Comparison of ENCODE assay signal across 18 cellular contexts in the genomic region with DNA sequence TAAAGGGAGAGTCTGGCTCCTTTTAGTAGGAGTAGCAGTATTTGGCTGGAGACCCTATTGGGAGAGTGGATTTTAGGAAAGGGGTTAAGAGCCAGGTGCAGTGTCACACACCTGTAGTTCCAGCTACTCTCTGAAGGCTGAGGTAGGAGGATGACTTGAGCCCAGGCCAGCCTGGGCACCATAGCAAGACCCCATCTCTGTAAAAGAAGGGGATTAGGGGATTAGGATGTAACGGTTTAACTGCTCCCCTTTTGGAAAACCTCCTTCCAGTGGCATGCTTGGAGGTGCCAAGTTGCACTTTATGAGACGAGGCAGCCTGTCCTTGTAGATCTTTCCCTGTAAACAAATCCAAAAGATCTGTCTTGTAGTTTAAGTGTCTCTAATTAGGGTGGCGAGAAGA.
DNase-seq lines count a peak whose midpoint lies in the region; ATAC-seq and TF ChIP-seq lines count a peak whose summit lies in the region.
"Had no signal": no experiment of that assay in that cellular context is flagged by ENCODE, and none has a peak within 500 bp of the region (broad histone marks: within the 10 kb centered on the region; RNA-seq: fewer than 3 reads in every experiment).

No MANE protein-coding gene starts in this region.

- H3K9me3 ChIP-seq in BLaER1 treated with 17β-estradiol and CSF1 and Interleukin-3, amounts not matched to agents 10 nM and 100 nM (replicated peaks in 1 of 11) = no peaks in the 10 kb centered on the region
- no peaks in the 10 kb centered on the region for H3K9me3 ChIP-seq in esophagus squamous epithelium
- H3K9me3 ChIP-seq in stomach = no peaks in the 10 kb centered on the region
- H3K9me3 ChIP-seq: mucosa of descending colon had no signal

- peak overlapping the region in 3 of 11 experiments; percentile 8 to 52 (median 39); a peak in 3 of 22 replicates for H3K27ac ChIP-seq in BLaER1 treated with 17β-estradiol and CSF1 and Interleukin-3, amounts not matched to agents 10 nM and 100 nM
- peak overlapping the region; percentile 97 for H3K27ac ChIP-seq in VCaP
- H3K27ac ChIP-seq in esophagus squamous epithelium = peak overlapping the region; percentile 46 to 81 (median 78)
- peak overlapping the region in 4 of 5 donors; percentile 65 to 78 (median 74) for H3K27ac ChIP-seq in stomach
- H3K27ac ChIP-seq: foreskin keratinocyte, PC-9 had no signal

- no peak for ATAC-seq in GM19035 (IDR thresholded peaks at IDR 0.05; ENCODE audit: unreplicated experiment)
- ATAC-seq: foreskin keratinocyte, mucosa of descending colon, sciatic nerve had no signal

- DNase-seq in esophagus squamous epithelium (lab: John Stamatoyannopoulos, UW) = no peak
- DNase-seq in stomach = no peak
- no peak for DNase-seq in NK-92 (lab: John Stamatoyannopoulos, UW; ENCODE audit: unreplicated experiment)
- no peak for DNase-seq in globus pallidus (ENCODE audit: low spot score)
- no peak for DNase-seq in NCI-H1436 treated with DMSO at 0.1 percent for 48 hours (lab: John Stamatoyannopoulos, UW)
- DNase-seq: CD8-positive, alpha-beta memory T cell; DMS79 treated with DMSO at 0.1 percent for 48 hours; foreskin keratinocyte; mucosa of descending colon; NCI-H774; nucleus accumbens; PC-9; stimulated activated CD4-positive, alpha-beta T cell treated with anti-CD3 and anti-CD28 coated beads, Interleukin-2, amount 100 ng/mL, for 24 hours; substantia nigra had no signal

- H3K36me3 ChIP-seq in BLaER1 treated with 17β-estradiol and CSF1 and Interleukin-3, amounts not matched to agents 10 nM and 100 nM = peaks cover 26 to 73% (median 39%) of the 10 kb centered on the region in 11 experiments; a peak in 21 of 22 replicates
- peaks cover 0 to 16% (median 0%) of the 10 kb centered on the region in 3 donors for H3K36me3 ChIP-seq in esophagus squamous epithelium
- peaks cover 0 to 14% (median 11%) of the 10 kb centered on the region in 4 donors for H3K36me3 ChIP-seq in stomach

- H3K4me2 ChIP-seq in BLaER1 treated with 17β-estradiol and CSF1 and Interleukin-3, amounts not matched to agents 10 nM and 100 nM = peak overlapping the region in 9 of 11 experiments; percentile 44 to 75 (median 51); a peak in 15 of 22 replicates
- H3K4me2 ChIP-seq: PC-9 had no signal

- no peaks in the 10 kb centered on the region for H3K27me3 ChIP-seq in BLaER1 treated with 17β-estradiol and CSF1 and Interleukin-3, amounts not matched to agents 10 nM and 100 nM
- H3K27me3 ChIP-seq in esophagus squamous epithelium = no peaks in the 10 kb centered on the region
- no peaks in the 10 kb centered on the region for H3K27me3 ChIP-seq in stomach
- H3K27me3 ChIP-seq: foreskin keratinocyte had no signal

- intact Hi-C loops in esophagus squamous epithelium (cut with DNase I) = no loop called here
- intact Hi-C loops in stomach (cut with DNase I; ENCODE audit: low total_unique reads) = no loop called here

- peaks cover 51 to 99% (median 90%) of the 10 kb centered on the region in 11 experiments; a peak in 20 of 22 replicates for H4K20me1 ChIP-seq in BLaER1 treated with 17β-estradiol and CSF1 and Interleukin-3, amounts not matched to agents 10 nM and 100 nM

- TF ChIP-seq EP300 in stomach (IDR thresholded peaks at IDR 0.05) = no peak

- H3K4me1 ChIP-seq in BLaER1 treated with 17β-estradiol and CSF1 and Interleukin-3, amounts not matched to agents 10 nM and 100 nM = peaks cover 41 to 94% (median 70%) of the 10 kb centered on the region in 10 experiments
- H3K4me1 ChIP-seq in esophagus squamous epithelium (peaks cover 35 to 85% (median 68%) of the 10 kb centered on the region in 3 donors), stomach (peaks cover 20 to 86% (median 53%) of the 10 kb centered on the region in 4 donors)

- no peak overlapping the region for H3K4me3 ChIP-seq in BLaER1 treated with 17β-estradiol and CSF1 and Interleukin-3, amounts not matched to agents 10 nM and 100 nM
- H3K4me3 ChIP-seq in esophagus squamous epithelium = no peak overlapping the region
- no peak overlapping the region for H3K4me3 ChIP-seq in stomach
- H3K4me3 ChIP-seq: mucosa of descending colon, PC-9 had no signal

- no peak overlapping the region for H3K9ac ChIP-seq in BLaER1 treated with 17β-estradiol and CSF1 and Interleukin-3, amounts not matched to agents 10 nM and 100 nM

- 57 to 59% methylated on average over 3 of the region's 3 CpGs for WGBS in esophagus squamous epithelium, 2 donors
- 70 to 83% (median 78%) methylated on average over 3 of the region's 3 CpGs for WGBS in stomach, 5 donors

- TF ChIP-seq CTCF in VCaP (conservative IDR thresholded peaks at IDR 0.05) = no peak
- TF ChIP-seq CTCF in esophagus squamous epithelium (IDR thresholded peaks at IDR 0.05) = no peak
- TF ChIP-seq CTCF in stomach (IDR thresholded peaks at IDR 0.05) = no peak

- TF ChIP-seq POLR2A in esophagus squamous epithelium (IDR thresholded peaks at IDR 0.05) (no peak), stomach (IDR thresholded peaks at IDR 0.05) (no peak)
